8 cellular contexts compared by ENCODE assay signal in the genomic region with DNA sequence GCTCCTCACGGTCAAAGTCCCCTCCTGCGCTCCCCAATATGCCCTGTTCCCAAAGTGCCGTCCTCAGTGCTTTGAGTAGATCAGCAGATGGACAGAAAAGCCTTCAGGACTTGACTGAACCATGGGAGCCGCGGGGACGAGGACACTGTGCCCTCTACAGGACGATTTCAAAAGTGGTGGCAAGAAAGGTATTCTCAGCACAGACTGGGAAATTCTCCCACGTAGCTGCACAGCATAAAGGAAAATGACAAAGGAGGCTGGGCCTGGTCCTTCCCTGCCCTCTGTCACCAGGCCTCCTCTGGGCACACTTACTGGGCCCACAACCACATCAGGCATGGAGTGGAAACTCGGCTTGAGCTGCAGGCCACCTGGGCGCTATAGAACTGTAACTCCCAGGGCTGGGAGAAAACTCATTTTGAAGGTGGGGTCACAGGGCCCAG. TPM values are rescaled to one million over a fixed set of nuclear protein-coding genes. Genes with fewer than 3 reads are reported as not detected.
DNase-seq lines count a peak whose midpoint lies in the region; ATAC-seq and TF ChIP-seq lines count a peak whose summit lies in the region.

No MANE protein-coding gene starts in this region.

- WGBS in right lobe of liver (ENCODE audit: insufficient coverage, low coverage, low lambda C conversion rate, missing lambda C conversion rate) = 11% methylated on average over 8 of the region's 10 CpGs

- no peaks in the 10 kb centered on the region for H3K27me3 Mint-ChIP-seq in activated CD4-positive, alpha-beta T cell treated with anti-CD3 and anti-CD28 coated beads for 36 hours

- H3K9ac ChIP-seq in colonic mucosa (ENCODE audit: low read depth in 2 of 2, low read length in 2 of 2) = no peak overlapping the region

- no peak overlapping the region for H3K4me3 Mint-ChIP-seq in activated CD4-positive, alpha-beta T cell treated with anti-CD3 and anti-CD28 coated beads for 36 hours

- intact Hi-C loops in activated CD4-positive, alpha-beta T cell treated with anti-CD3 and anti-CD28 coated beads for 36 hours (cut with DNase I, micrococcal nuclease) = loop anchor here (1.0 kb wide), 1 partner anchor 97 kb away; no protein-coding TSS in a partner anchor
- intact Hi-C loops in colonic mucosa (cut with DNase I) (loop anchor here (5.0 to 10.0 kb wide), 2 partner anchors 97 to 215 kb away; no protein-coding TSS in a partner anchor), right lobe of liver (cut with DNase I) (loop anchor here (10.0 kb wide), 1 partner anchor 95 kb away; no protein-coding TSS in a partner anchor)

- H3K27me3 ChIP-seq in colonic mucosa (no peaks in the 10 kb centered on the region), right lobe of liver (no peaks in the 10 kb centered on the region)

- peak; percentile 55 for DNase-seq in SKM-1 treated with dmso at 0.1 percent for 144 hours (lab: John Stamatoyannopoulos, UW; ENCODE audit: unreplicated experiment)
- no peak for DNase-seq in SKM-1 (lab: John Stamatoyannopoulos, UW; ENCODE audit: unreplicated experiment)
- DNase-seq in NCI-H2081 treated with DMSO at 0.1 percent for 48 hours (lab: John Stamatoyannopoulos, UW) = peak; percentile 14
- DNase-seq in activated CD4-positive, alpha-beta T cell treated with anti-CD3 and anti-CD28 coated beads for 36 hours = peak; percentile 75
- DNase-seq in colonic mucosa = peak; percentile 83
- peak; percentile 57 to 71 (median 67) for DNase-seq in right lobe of liver
- peak; percentile 28 to 36 for DNase-seq in stimulated activated CD8-positive, alpha-beta memory T cell treated with anti-CD3 and anti-CD28 coated beads, Interleukin-15, amount 100 ng/mL, for 48 hours (ENCODE audit: low read depth in 2 of 2)

- H3K27ac ChIP-seq in colonic mucosa (no peak overlapping the region), right lobe of liver (peak overlapping the region in 1 of 3 donors; percentile 5)

- H3K36me3 ChIP-seq in colonic mucosa (no peaks in the 10 kb centered on the region), right lobe of liver (no peaks in the 10 kb centered on the region)

- ATAC-seq in HG02642 (IDR thresholded peaks at IDR 0.05; ENCODE audit: poor library complexity, unreplicated experiment) (peak; percentile 85), right lobe of liver (peak; percentile 93 to 96 (median 94))
- peak; percentile 97 for ATAC-seq in activated CD4-positive, alpha-beta T cell treated with anti-CD3 and anti-CD28 coated beads for 36 hours

- peaks cover 4% of the 10 kb centered on the region for H3K4me1 ChIP-seq in colonic mucosa
- H3K4me1 ChIP-seq in right lobe of liver = peaks cover 0 to 29% (median 13%) of the 10 kb centered on the region in 4 donors

- CTCF ChIA-PET in activated CD4-positive, alpha-beta T cell treated with anti-CD3 and anti-CD28 coated beads for 36 hours (lab: Charles Lee) = interaction anchor here (0.7 to 6.2 kb wide), 22 partner anchors 14 to 284 kb away, joined by 3 to 166 read pairs (median 4); no protein-coding TSS in a partner anchor

- H3K9me3 Mint-ChIP-seq in activated CD4-positive, alpha-beta T cell treated with anti-CD3 and anti-CD28 coated beads for 36 hours (ENCODE audit: low read depth) = no peaks in the 10 kb centered on the region

- H3K36me3 Mint-ChIP-seq in activated CD4-positive, alpha-beta T cell treated with anti-CD3 and anti-CD28 coated beads for 36 hours (ENCODE audit: low read depth) = no peaks in the 10 kb centered on the region

- H3K4me1 Mint-ChIP-seq in activated CD4-positive, alpha-beta T cell treated with anti-CD3 and anti-CD28 coated beads for 36 hours = no peaks in the 10 kb centered on the region

- no peak for TF ChIP-seq POLR2A in right lobe of liver (IDR thresholded peaks at IDR 0.05)

- H3K4me3 ChIP-seq in colonic mucosa (no peak overlapping the region), right lobe of liver (no peak overlapping the region)

- no peaks in the 10 kb centered on the region for H3K9me3 ChIP-seq in colonic mucosa
- no peaks in the 10 kb centered on the region for H3K9me3 ChIP-seq in right lobe of liver

- H3K27ac Mint-ChIP-seq in activated CD4-positive, alpha-beta T cell treated with anti-CD3 and anti-CD28 coated beads for 36 hours = no peak overlapping the region

- TF ChIP-seq CTCF in colonic mucosa (IDR thresholded peaks at IDR 0.05) (peak; percentile 59), right lobe of liver (IDR thresholded peaks at IDR 0.05) (peak; percentile 71 to 76 (median 72))

- POLR2A ChIA-PET in activated CD4-positive, alpha-beta T cell treated with anti-CD3 and anti-CD28 coated beads for 36 hours (lab: Charles Lee) = interaction anchor here (0.5 to 1.4 kb wide), 2 partner anchors 98 to 99 kb away, joined by 3 read pairs; no protein-coding TSS in a partner anchor

RNA-seq across cellular contexts. Expression of gene MTMR12, which starts 16.7 kb away (rescaled TPM):
- 10 to 100 TPM; 21.6 to 22.8 TPM for total RNA-seq in activated CD4-positive, alpha-beta T cell treated with anti-CD3 and anti-CD28 coated beads for 36 hours
- total RNA-seq in colonic mucosa (10 to 100 TPM; 23.2 to 23.8 TPM), right lobe of liver (10 to 100 TPM; 14.9 to 22.9 (median 16.3) TPM)
